Comparison of ENCODE assay signal across 9 cellular contexts in genomic region chr16:11016993-11017392, GRCh38.
DNase-seq lines count a peak whose midpoint lies in the region; ATAC-seq, FAIRE-seq and TF ChIP-seq lines count a peak whose summit lies in the region.
"Had no signal": no experiment of that assay in that cellular context is flagged by ENCODE, and none has a peak within 500 bp of the region (broad histone marks: within the 10 kb centered on the region; RNA-seq: fewer than 3 reads in every experiment).

No MANE protein-coding gene starts in this region.

- no TSS peak for BruUV-seq in HepG2 (replicated peaks; lab: Mats Ljungman, UMichigan)

- H3K27me3 Mint-ChIP-seq in activated T-helper 2 cell treated with anti-CD3 and anti-CD28 coated beads, Interferon-gamma antibody, Interleukin-2, Interleukin-4, amounts not matched to agents 10 μg/mL and 5 μg/mL and 100 μg/mL, durations not matched to agents 14 hours and 24 hours and 36 hours (ENCODE audit: low read depth) = no peaks in the 10 kb centered on the region

- no peaks in the 10 kb centered on the region for H3K27me3 ChIP-seq in HepG2 (ENCODE audit: control insufficient read depth in 1 of 2, insufficient read depth in 2 of 2, low read length in 2 of 2)
- H3K27me3 ChIP-seq in right lobe of liver = no peaks in the 10 kb centered on the region
- no peaks in the 10 kb centered on the region for H3K27me3 ChIP-seq in lung (ENCODE audit: control insufficient read depth, insufficient read depth)
- no peaks in the 10 kb centered on the region for H3K27me3 ChIP-seq in uterus

- peak overlapping the region; percentile 33 for H3K4me2 ChIP-seq in HepG2 (ENCODE audit: low read depth, low read length)

- no peaks in the 10 kb centered on the region for H4K20me1 ChIP-seq in HepG2 (ENCODE audit: insufficient read depth, low read length)

- POLR2A ChIA-PET in HepG2 (lab: Yijun Ruan, JAX) = interaction anchor here (0.6 to 1.8 kb wide), 4 partner anchors 123 to 895 kb away, joined by 3 to 11 read pairs (median 6); partner anchors contain the start of gene SOCS1

- intact Hi-C loops in HepG2 (cut with micrococcal nuclease; ENCODE audit: unreplicated experiment) (no loop called here), right lobe of liver (cut with DNase I) (no loop called here), uterus (cut with DNase I; ENCODE audit: low total_unique reads) (no loop called here)
- intact Hi-C loops in activated T-helper 2 cell treated with anti-CD3 and anti-CD28 coated beads, Interferon-gamma antibody, Interleukin-2, Interleukin-4, amounts not matched to agents 10 μg/mL and 5 μg/mL and 100 μg/mL, durations not matched to agents 14 hours and 24 hours and 36 hours (cut with micrococcal nuclease) = no loop called here

- H3K79me2 ChIP-seq in HepG2 (ENCODE audit: insufficient read depth, low read length) = no peaks in the 10 kb centered on the region

- no peaks in the 10 kb centered on the region for H3K9me3 ChIP-seq in HepG2 (ENCODE audit: low read length)
- no peaks in the 10 kb centered on the region for H3K9me3 ChIP-seq in right lobe of liver
- no peaks in the 10 kb centered on the region for H3K9me3 ChIP-seq in lung (ENCODE audit: control insufficient read depth in 2 of 2, insufficient read depth in 1 of 2, low read length in 1 of 2)
- no peaks in the 10 kb centered on the region for H3K9me3 ChIP-seq in uterus

- in situ Hi-C loops in HepG2 (cut with HindIII; ENCODE audit: extremely low pct_ligation_motif_present, low pct_unique_long_range_greater_than_20kb) = no loop called here

- peak overlapping the region; percentile 36 for H3K27ac Mint-ChIP-seq in activated T-helper 2 cell treated with anti-CD3 and anti-CD28 coated beads, Interferon-gamma antibody, Interleukin-2, Interleukin-4, amounts not matched to agents 10 μg/mL and 5 μg/mL and 100 μg/mL, durations not matched to agents 14 hours and 24 hours and 36 hours

- H3K9me3 Mint-ChIP-seq in activated T-helper 2 cell treated with anti-CD3 and anti-CD28 coated beads, Interferon-gamma antibody, Interleukin-2, Interleukin-4, amounts not matched to agents 10 μg/mL and 5 μg/mL and 100 μg/mL, durations not matched to agents 14 hours and 24 hours and 36 hours = no peaks in the 10 kb centered on the region

- H3K4me3 ChIP-seq in HepG2 (replicated peaks in 1 of 3; ENCODE audit: insufficient read depth in 1 of 3, low read depth in 2 of 3, low read length in 3 of 3) (no peak overlapping the region), right lobe of liver (no peak overlapping the region), lung (no peak overlapping the region), uterus (no peak overlapping the region)

- H3K4me3 Mint-ChIP-seq in activated T-helper 2 cell treated with anti-CD3 and anti-CD28 coated beads, Interferon-gamma antibody, Interleukin-2, Interleukin-4, amounts not matched to agents 10 μg/mL and 5 μg/mL and 100 μg/mL, durations not matched to agents 14 hours and 24 hours and 36 hours (ENCODE audit: low read depth) = no peak overlapping the region

- CTCF ChIA-PET in HepG2 (lab: Yijun Ruan, JAX; ENCODE audit: low intra/inter-chr PET ratio, low total read pairs) = no interaction called here

- TF ChIP-seq POLR2A in HepG2 (IDR thresholded peaks at IDR 0.05; ENCODE audit: insufficient read depth in 1 of 2, low read depth in 2 of 2, low read length in 2 of 2) (no peak), right lobe of liver (IDR thresholded peaks at IDR 0.05) (no peak), uterus (IDR thresholded peaks at IDR 0.05) (no peak)

- H3K27ac ChIP-seq in HepG2 (ENCODE audit: extremely low read length, insufficient read depth, low read length) (peak overlapping the region; percentile 8), right lobe of liver (no peak overlapping the region), lung (ENCODE audit: low read depth in 1 of 2, low read length in 1 of 2) (no peak overlapping the region), uterus (no peak overlapping the region)

- peaks cover 37% of the 10 kb centered on the region for H3K4me1 Mint-ChIP-seq in activated T-helper 2 cell treated with anti-CD3 and anti-CD28 coated beads, Interferon-gamma antibody, Interleukin-2, Interleukin-4, amounts not matched to agents 10 μg/mL and 5 μg/mL and 100 μg/mL, durations not matched to agents 14 hours and 24 hours and 36 hours (ENCODE audit: low read depth)

- no peak for FAIRE-seq in HepG2 (lab: Jason Lieb, UNC)
- FAIRE-seq: endometrium had no signal

- DNase-seq in HepG2 (ENCODE audit: low spot score) = peak; percentile 74
- DNase-seq in right lobe of liver = no peak
- no peak for DNase-seq in activated T-helper 2 cell treated with anti-CD3 and anti-CD28 coated beads, Interferon-gamma antibody, Interleukin-2, Interleukin-4, amounts not matched to agents 10 μg/mL and 5 μg/mL and 100 μg/mL, durations not matched to agents 14 hours and 24 hours and 36 hours (ENCODE audit: low spot score)
- DNase-seq in lung (ENCODE audit: low spot score) = peak; percentile 60
- DNase-seq in uterus = peak; percentile 39 to 51

- H2AFZ ChIP-seq in HepG2 (ENCODE audit: low read length) = no peak overlapping the region

- WGBS in HepG2 (ENCODE audit: low lambda C conversion rate) = 13% methylated on average over 9 of the region's 9 CpGs
- WGBS in right lobe of liver (ENCODE audit: insufficient coverage, low coverage, low lambda C conversion rate, missing lambda C conversion rate) = no CpG with 5 or more reads among the region's 9 CpGs
- 52 to 78% methylated on average over 9 of the region's 9 CpGs for WGBS in lung, 2 donors

- ATAC-seq in HepG2 = peak; percentile 58
- ATAC-seq in right lobe of liver = no peak
- no peak for ATAC-seq in lung (ENCODE audit: insufficient read depth, low FRiP score)
- no peak for ATAC-seq in HG02973 (IDR thresholded peaks at IDR 0.05; ENCODE audit: unreplicated experiment)
- no peak for ATAC-seq in HG02571 (IDR thresholded peaks at IDR 0.05; ENCODE audit: unreplicated experiment)
- no peak for ATAC-seq in HG03045 (IDR thresholded peaks at IDR 0.05; ENCODE audit: unreplicated experiment)

- no peak overlapping the region for H3K9ac ChIP-seq in HepG2 (ENCODE audit: insufficient read depth, low read depth, low read length)

- TF ChIP-seq CTCF in HepG2 (CRISPR knock-in tag; IDR thresholded peaks at IDR 0.05) (no peak), right lobe of liver (IDR thresholded peaks at IDR 0.05) (no peak), lung (IDR thresholded peaks at IDR 0.05; ENCODE audit: control extremely low read depth, extremely low read depth) (no peak), uterus (IDR thresholded peaks at IDR 0.05) (no peak)

- H3K36me3 ChIP-seq in HepG2 (replicated peaks in 1 of 2; ENCODE audit: control insufficient read depth in 1 of 2, insufficient read depth in 2 of 2, low read length in 2 of 2) (peaks cover 4 to 7% of the 10 kb centered on the region in 2 experiments; a peak in 3 of 5 replicates), right lobe of liver (no peaks in the 10 kb centered on the region), lung (ENCODE audit: control insufficient read depth in 2 of 2, insufficient read depth in 2 of 2, low read length in 2 of 2) (peaks cover 8 to 10% of the 10 kb centered on the region in 2 donors), uterus (no peaks in the 10 kb centered on the region)

- peaks cover 55% of the 10 kb centered on the region for H3K36me3 Mint-ChIP-seq in activated T-helper 2 cell treated with anti-CD3 and anti-CD28 coated beads, Interferon-gamma antibody, Interleukin-2, Interleukin-4, amounts not matched to agents 10 μg/mL and 5 μg/mL and 100 μg/mL, durations not matched to agents 14 hours and 24 hours and 36 hours (ENCODE audit: low read depth)

- TF ChIP-seq RAD21 in HepG2 (CRISPR knock-in tag; IDR thresholded peaks at IDR 0.05) = no peak

- TF ChIP-seq EP300 in HepG2 (IDR thresholded peaks at IDR 0.05; ENCODE audit: low read depth in 2 of 2, low read length in 2 of 2) = no peak
- no peak for TF ChIP-seq EP300 in HepG2 (CRISPR knock-in tag; IDR thresholded peaks at IDR 0.05; ENCODE audit: borderline replicate concordance)

- H3K4me1 ChIP-seq in HepG2 (ENCODE audit: insufficient read depth, low read length) (peaks cover 22% of the 10 kb centered on the region), right lobe of liver (no peaks in the 10 kb centered on the region), lung (ENCODE audit: control insufficient read depth in 2 of 2, insufficient read depth in 2 of 2, low read length in 2 of 2) (peaks cover 3 to 9% of the 10 kb centered on the region in 2 donors), uterus (no peaks in the 10 kb centered on the region)

TF ChIP-seq in HepG2, 621 proteins besides CTCF, POLR2A, EP300 and RAD21 (continues in another document):
- TF ChIP-seq KLF13 (CRISPR knock-in tag; IDR thresholded peaks at IDR 0.05) (no peak), HMGXB4 (CRISPR knock-in tag; IDR thresholded peaks at IDR 0.05; ENCODE audit: borderline replicate concordance in 1 of 2, low read depth in 1 of 2) (0 out of 4 replicates have a peak, but pooled peaks of 1 of the 2 experiments have one; percentile 14), ZNF431 (CRISPR knock-in tag; IDR thresholded peaks at IDR 0.05; ENCODE audit: borderline replicate concordance, low read depth) (no peak), BHLHE40 (IDR thresholded peaks at IDR 0.05; ENCODE audit: low read length) (peak; percentile 57), ATAD3A (CRISPR knock-in tag; IDR thresholded peaks at IDR 0.05) (no peak)

Comparison
In these comparisons a context has a peak if more than half of its experiments do, and no peak if none do; other contexts are left out.
1. DNase-seq: peak in HepG2 (single experiment), lung (single experiment) and uterus (2 of 2); none in right lobe of liver (0 of 3) and activated T-helper 2 cell treated with anti-CD3 and anti-CD28 coated beads, Interferon-gamma antibody, Interleukin-2, Interleukin-4, amounts not matched to agents 10 μg/mL and 5 μg/mL and 100 μg/mL, durations not matched to agents 14 hours and 24 hours and 36 hours (single experiment).